Comparison of ENCODE assay signal across 8 cellular contexts in the genomic region with DNA sequence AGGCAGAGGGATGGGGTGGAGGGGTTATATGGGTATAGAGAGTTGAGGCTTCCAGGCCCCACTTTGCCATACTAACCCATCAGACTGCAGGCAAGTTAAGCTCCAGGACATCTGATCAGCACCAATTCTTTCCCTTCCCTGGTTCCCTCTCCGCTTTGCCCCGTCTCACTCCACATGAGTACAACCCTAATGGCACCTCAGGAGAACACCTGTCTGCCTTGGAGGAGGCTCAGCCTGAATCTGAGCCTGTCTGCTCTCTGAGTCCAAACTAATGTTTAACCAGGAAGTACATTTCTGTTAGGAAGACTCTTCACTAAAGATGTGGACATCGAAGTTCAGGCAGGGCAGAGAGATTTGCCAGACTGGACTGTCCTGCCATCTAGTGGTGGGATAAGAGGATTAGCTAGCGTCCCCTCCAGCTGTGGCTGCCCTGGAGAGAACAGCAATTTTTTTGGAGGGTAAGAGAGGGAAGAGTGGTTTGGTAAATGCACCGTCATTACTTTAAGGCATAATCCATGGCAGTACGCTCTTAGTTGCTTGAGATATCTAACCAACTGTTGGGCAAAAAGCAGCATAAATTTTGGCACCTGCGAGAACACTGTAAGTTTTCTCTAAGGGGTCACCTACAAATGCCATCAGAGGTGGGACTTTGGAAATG. TPM values are rescaled to one million over a fixed set of nuclear protein-coding genes. Genes with fewer than 3 reads are reported as not detected.
DNase-seq lines count a peak whose midpoint lies in the region; ATAC-seq and TF ChIP-seq lines count a peak whose summit lies in the region.

No MANE protein-coding gene starts in this region.

- H3K36me3 Mint-ChIP-seq in dendritic cell treated with granulocyte-macrophage colony-stimulating factor and Interleukin-4, amounts not matched to agents 40 ng/mL and 50 ng/mL, for 4 days (ENCODE audit: low read depth) = no peaks in the 10 kb centered on the region

- TF ChIP-seq CTCF in GM10266 (IDR thresholded peaks at IDR 0.05; ENCODE audit: control insufficient read depth, insufficient read depth, low read depth, missing control alignments) (peak; percentile 89), lower leg skin (IDR thresholded peaks at IDR 0.05) (peak in 1 of 3 donors; percentile 74)

- H3K4me1 Mint-ChIP-seq in dendritic cell treated with granulocyte-macrophage colony-stimulating factor and Interleukin-4, amounts not matched to agents 40 ng/mL and 50 ng/mL, for 4 days (ENCODE audit: low read depth) = peaks cover 19% of the 10 kb centered on the region

- no peak overlapping the region for H3K4me3 Mint-ChIP-seq in dendritic cell treated with granulocyte-macrophage colony-stimulating factor and Interleukin-4, amounts not matched to agents 40 ng/mL and 50 ng/mL, for 4 days

- no peak for TF ChIP-seq POLR2A in lower leg skin (IDR thresholded peaks at IDR 0.05)

- peak overlapping the region; percentile 77 for H3K27ac Mint-ChIP-seq in dendritic cell treated with granulocyte-macrophage colony-stimulating factor and Interleukin-4, amounts not matched to agents 40 ng/mL and 50 ng/mL, for 4 days

- H3K27me3 Mint-ChIP-seq in dendritic cell treated with granulocyte-macrophage colony-stimulating factor and Interleukin-4, amounts not matched to agents 40 ng/mL and 50 ng/mL, for 4 days = peaks cover 8% of the 10 kb centered on the region

- no peaks in the 10 kb centered on the region for H3K9me3 Mint-ChIP-seq in dendritic cell treated with granulocyte-macrophage colony-stimulating factor and Interleukin-4, amounts not matched to agents 40 ng/mL and 50 ng/mL, for 4 days

- WGBS in lower leg skin, 2 donors = 34% methylated on average over 7 of the region's 7 CpGs

- H3K4me3 ChIP-seq in lower leg skin (ENCODE audit: low read depth, poor library complexity, severe bottlenecking) = no peak overlapping the region

- intact Hi-C loops in dendritic cell treated with granulocyte-macrophage colony-stimulating factor and Interleukin-4, amounts not matched to agents 40 ng/mL and 50 ng/mL, for 4 days (cut with micrococcal nuclease) = loop anchor here (1.0 kb wide), 2 partner anchors 68 to 157 kb away; no protein-coding TSS in a partner anchor
- intact Hi-C loops in lower leg skin (cut with DNase I; ENCODE audit: low total_unique reads) = loop anchor here (5.0 to 10.0 kb wide), 2 partner anchors 69 to 166 kb away; a partner anchor contains a TSS

- ATAC-seq in HG03159 (IDR thresholded peaks at IDR 0.05; ENCODE audit: unreplicated experiment) (peak; percentile 66), GM21360 (IDR thresholded peaks at IDR 0.05; ENCODE audit: unreplicated experiment) (no peak)

- DNase-seq in GM10266 (ENCODE audit: extremely low spot score) (peak; percentile 80), NCI-H526 treated with DMSO at 0.1 percent for 48 hours (lab: John Stamatoyannopoulos, UW) (peak; percentile 28), lower leg skin (ENCODE audit: low spot score in 2 of 2) (peak; percentile 77 to 93)
- peak; percentile 72 for DNase-seq in activated CD4-positive, alpha-beta T cell treated with anti-CD3 and anti-CD28 coated beads for 48 hours
- DNase-seq in stimulated activated CD4-positive, alpha-beta T cell treated with anti-CD3 and anti-CD28 coated beads, TNF-alpha, amount 100 ng/mL, for 48 hours (ENCODE audit: low read depth in 3 of 3) = peak; percentile 38 to 49 (median 43)

RNA-seq across cellular contexts. Expression of a gene that starts 29.2 kb away (rescaled TPM):
- total RNA-seq in lower leg skin = 1 to 10 TPM in 2 of 4 donors, under 1 TPM in 2; 0.74 to 1.6 (median 0.99) TPM

RNA-seq across cellular contexts. Expression of a gene that starts 47.8 kb away (rescaled TPM):
- 10 to 100 TPM in 1 of 4 donors, 1 to 10 TPM in 3; 3.9 to 11.8 (median 5.8) TPM for total RNA-seq in lower leg skin

Comparison
In these comparisons a context has a peak if more than half of its experiments do, and no peak if none do; other contexts are left out.
1. DNase-seq: peak in every context shown above with its lines; median percentile 85 in lower leg skin; 80 in GM10266; 72 in activated CD4-positive, alpha-beta T cell treated with anti-CD3 and anti-CD28 coated beads for 48 hours; 43 in stimulated activated CD4-positive, alpha-beta T cell treated with anti-CD3 and anti-CD28 coated beads, TNF-alpha, amount 100 ng/mL, for 48 hours; 28 in NCI-H526 treated with DMSO at 0.1 percent for 48 hours.